18 cellular contexts compared by ENCODE assay signal in genomic region chr7:139330333-139331030, GRCh38. TPM values are rescaled to one million over a fixed set of nuclear protein-coding genes. Genes with fewer than 3 reads are reported as not detected.
A peak's percentile ranks its signal among the peaks of the same experiment; 100 is the strongest.
DNase-seq lines count a peak whose midpoint lies in the region; ATAC-seq and TF ChIP-seq lines count a peak whose summit lies in the region.
"Had no signal": no experiment of that assay in that cellular context is flagged by ENCODE, and none has a peak within 500 bp of the region (broad histone marks: within the 10 kb centered on the region; RNA-seq: fewer than 3 reads in every experiment).

No MANE protein-coding gene starts in this region.

- peak overlapping the region; percentile 66 for H3K27ac Mint-ChIP-seq in activated naive CD8-positive, alpha-beta T cell treated with anti-CD3 and anti-CD28 coated beads for 36 hours
- no peak overlapping the region for H3K27ac Mint-ChIP-seq in activated naive CD8-positive, alpha-beta T cell treated with anti-CD3 and anti-CD28 coated beads, Interleukin-2, amount 50 U/mL, for 24 hours
- H3K27ac Mint-ChIP-seq in activated CD8-positive, alpha-beta T cell treated with anti-CD3 and anti-CD28 coated beads for 36 hours: no peak overlapping the region
- H3K27ac Mint-ChIP-seq in stimulated activated naive B cell treated with anti-CD40 and anti-IgM and Interleukin-4, amounts not matched to agents 10 μg/mL and 1 μg/mL and 100 μg/mL, for 72 hours: no peak overlapping the region

- DNase-seq in activated CD4-positive, CD25-positive, alpha-beta regulatory T cell treated with anti-CD3 and anti-CD28 coated beads, Interleukin-2, amount 50 U/mL, for 72 hours: no peak
- no peak for DNase-seq in activated naive CD8-positive, alpha-beta T cell treated with anti-CD3 and anti-CD28 coated beads for 36 hours
- no peak for DNase-seq in activated naive CD8-positive, alpha-beta T cell treated with anti-CD3 and anti-CD28 coated beads, Interleukin-2, amount 50 U/mL, for 24 hours
- DNase-seq in activated CD8-positive, alpha-beta T cell treated with anti-CD3 and anti-CD28 coated beads for 36 hours: no peak
- no peak for DNase-seq in stimulated activated naive B cell treated with anti-CD40 and anti-IgM and Interleukin-4, amounts not matched to agents 10 μg/mL and 1 μg/mL and 100 μg/mL, for 72 hours
- no peak for DNase-seq in putamen (ENCODE audit: low spot score)
- DNase-seq: H7; MM.1S; NCI-H2029; NCI-H446 treated with DMSO at 0.1 percent for 48 hours; NCI-H526; NCI-H82; NK-92 treated with Interleukin-12 subunit alpha and Interleukin-12 subunit beta, amount 100 ng/mL, for 24 hours; Right ventricle myocardium superior; RPMI8226 had no signal

- CTCF ChIA-PET in activated CD8-positive, alpha-beta T cell treated with anti-CD3 and anti-CD28 coated beads for 36 hours (lab: Charles Lee): interaction anchor here (0.7 to 1.4 kb wide), 4 partner anchors 9 to 104 kb away, joined by 3 to 5 read pairs (median 3); no protein-coding TSS in a partner anchor

- intact Hi-C loops in activated CD8-positive, alpha-beta T cell treated with anti-CD3 and anti-CD28 coated beads for 36 hours (cut with micrococcal nuclease): no loop called here

- H3K4me3 Mint-ChIP-seq in activated naive CD8-positive, alpha-beta T cell treated with anti-CD3 and anti-CD28 coated beads for 36 hours: no peak overlapping the region
- no peak overlapping the region for H3K4me3 Mint-ChIP-seq in activated naive CD8-positive, alpha-beta T cell treated with anti-CD3 and anti-CD28 coated beads, Interleukin-2, amount 50 U/mL, for 24 hours
- no peak overlapping the region for H3K4me3 Mint-ChIP-seq in activated CD8-positive, alpha-beta T cell treated with anti-CD3 and anti-CD28 coated beads for 36 hours
- H3K4me3 Mint-ChIP-seq in stimulated activated naive B cell treated with anti-CD40 and anti-IgM and Interleukin-4, amounts not matched to agents 10 μg/mL and 1 μg/mL and 100 μg/mL, for 72 hours: no peak overlapping the region

- H3K27me3 Mint-ChIP-seq in activated naive CD8-positive, alpha-beta T cell treated with anti-CD3 and anti-CD28 coated beads for 36 hours: no peaks in the 10 kb centered on the region
- H3K27me3 Mint-ChIP-seq in activated naive CD8-positive, alpha-beta T cell treated with anti-CD3 and anti-CD28 coated beads, Interleukin-2, amount 50 U/mL, for 24 hours: no peaks in the 10 kb centered on the region
- H3K27me3 Mint-ChIP-seq in activated CD8-positive, alpha-beta T cell treated with anti-CD3 and anti-CD28 coated beads for 36 hours: no peaks in the 10 kb centered on the region
- peaks cover 0 to 5% of the 10 kb centered on the region in 2 donors for H3K27me3 Mint-ChIP-seq in stimulated activated naive B cell treated with anti-CD40 and anti-IgM and Interleukin-4, amounts not matched to agents 10 μg/mL and 1 μg/mL and 100 μg/mL, for 72 hours

- POLR2A ChIA-PET in activated CD8-positive, alpha-beta T cell treated with anti-CD3 and anti-CD28 coated beads for 36 hours (lab: Charles Lee): interaction anchor here (1.0 to 1.6 kb wide), 2 partner anchors 9 kb away, joined by 4 to 5 read pairs; no protein-coding TSS in a partner anchor

- peak; percentile 77 to 78 for ATAC-seq in activated CD4-positive, CD25-positive, alpha-beta regulatory T cell treated with anti-CD3 and anti-CD28 coated beads, Interleukin-2, amount 50 U/mL, for 24 hours
- no peak for ATAC-seq in activated naive CD8-positive, alpha-beta T cell treated with anti-CD3 and anti-CD28 coated beads, Interleukin-2, amount 50 U/mL, for 24 hours
- peak; percentile 79 for ATAC-seq in activated CD8-positive, alpha-beta T cell treated with anti-CD3 and anti-CD28 coated beads for 36 hours
- ATAC-seq in stimulated activated naive B cell treated with anti-CD40 and anti-IgM and Interleukin-4, amounts not matched to agents 10 μg/mL and 1 μg/mL and 100 μg/mL, for 72 hours (replicated peaks): no peak
- ATAC-seq in HG02610 (IDR thresholded peaks at IDR 0.05; ENCODE audit: unreplicated experiment): no peak
- ATAC-seq: HepG2 had no signal

- H3K9me3 Mint-ChIP-seq in activated naive CD8-positive, alpha-beta T cell treated with anti-CD3 and anti-CD28 coated beads for 36 hours: peaks cover 7% of the 10 kb centered on the region
- no peaks in the 10 kb centered on the region for H3K9me3 Mint-ChIP-seq in activated naive CD8-positive, alpha-beta T cell treated with anti-CD3 and anti-CD28 coated beads, Interleukin-2, amount 50 U/mL, for 24 hours
- no peaks in the 10 kb centered on the region for H3K9me3 Mint-ChIP-seq in activated CD8-positive, alpha-beta T cell treated with anti-CD3 and anti-CD28 coated beads for 36 hours
- no peaks in the 10 kb centered on the region for H3K9me3 Mint-ChIP-seq in stimulated activated naive B cell treated with anti-CD40 and anti-IgM and Interleukin-4, amounts not matched to agents 10 μg/mL and 1 μg/mL and 100 μg/mL, for 72 hours

- TF ChIP-seq CTCF in activated CD8-positive, alpha-beta T cell treated with anti-CD3 and anti-CD28 coated beads for 36 hours (IDR thresholded peaks at IDR 0.05): no peak

- H3K36me3 Mint-ChIP-seq in activated naive CD8-positive, alpha-beta T cell treated with anti-CD3 and anti-CD28 coated beads for 36 hours: no peaks in the 10 kb centered on the region
- no peaks in the 10 kb centered on the region for H3K36me3 Mint-ChIP-seq in activated naive CD8-positive, alpha-beta T cell treated with anti-CD3 and anti-CD28 coated beads, Interleukin-2, amount 50 U/mL, for 24 hours (ENCODE audit: low read depth)
- no peaks in the 10 kb centered on the region for H3K36me3 Mint-ChIP-seq in activated CD8-positive, alpha-beta T cell treated with anti-CD3 and anti-CD28 coated beads for 36 hours (ENCODE audit: low read depth)
- H3K36me3 Mint-ChIP-seq in stimulated activated naive B cell treated with anti-CD40 and anti-IgM and Interleukin-4, amounts not matched to agents 10 μg/mL and 1 μg/mL and 100 μg/mL, for 72 hours: peaks cover 0 to 1% of the 10 kb centered on the region in 2 donors

- H3K4me1 Mint-ChIP-seq in activated naive CD8-positive, alpha-beta T cell treated with anti-CD3 and anti-CD28 coated beads for 36 hours: peaks cover 9% of the 10 kb centered on the region
- H3K4me1 Mint-ChIP-seq in activated naive CD8-positive, alpha-beta T cell treated with anti-CD3 and anti-CD28 coated beads, Interleukin-2, amount 50 U/mL, for 24 hours: peaks cover 7% of the 10 kb centered on the region
- H3K4me1 Mint-ChIP-seq in activated CD8-positive, alpha-beta T cell treated with anti-CD3 and anti-CD28 coated beads for 36 hours (ENCODE audit: low read depth): peaks cover 13% of the 10 kb centered on the region
- H3K4me1 Mint-ChIP-seq in stimulated activated naive B cell treated with anti-CD40 and anti-IgM and Interleukin-4, amounts not matched to agents 10 μg/mL and 1 μg/mL and 100 μg/mL, for 72 hours: peaks cover 0 to 10% of the 10 kb centered on the region in 2 donors

RNA-seq across cellular contexts. Expression of gene FMC1, which starts 10.7 kb away (rescaled TPM):
- total RNA-seq in activated naive CD8-positive, alpha-beta T cell treated with anti-CD3 and anti-CD28 coated beads for 36 hours: 1 to 10 TPM; 6.3 to 7.7 TPM
- 10 to 100 TPM in 1 of 2 experiments, 1 to 10 TPM in 1; 9.9 to 12.6 TPM for total RNA-seq in activated CD8-positive, alpha-beta T cell treated with anti-CD3 and anti-CD28 coated beads for 36 hours

RNA-seq across cellular contexts. Expression of gene LUC7L2, which starts 29.2 kb away (rescaled TPM):
- 100 to 1,000 TPM; 150 to 156 TPM for total RNA-seq in activated naive CD8-positive, alpha-beta T cell treated with anti-CD3 and anti-CD28 coated beads for 36 hours
- total RNA-seq in activated CD8-positive, alpha-beta T cell treated with anti-CD3 and anti-CD28 coated beads for 36 hours: 100 to 1,000 TPM; 133 to 140 TPM

Comparison
In these comparisons a context has a peak if more than half of its experiments do, and no peak if none do; other contexts are left out.
1. ATAC-seq: peak in activated CD4-positive, CD25-positive, alpha-beta regulatory T cell treated with anti-CD3 and anti-CD28 coated beads, Interleukin-2, amount 50 U/mL, for 24 hours (2 of 2) and activated CD8-positive, alpha-beta T cell treated with anti-CD3 and anti-CD28 coated beads for 36 hours (single experiment); none in activated naive CD8-positive, alpha-beta T cell treated with anti-CD3 and anti-CD28 coated beads, Interleukin-2, amount 50 U/mL, for 24 hours (single experiment), stimulated activated naive B cell treated with anti-CD40 and anti-IgM and Interleukin-4, amounts not matched to agents 10 μg/mL and 1 μg/mL and 100 μg/mL, for 72 hours (0 of 2) and HG02610 (single experiment).